In genomic region chrX:24241822-24242648, GRCh38 we compare ENCODE assay signal across 8 cellular contexts.
DNase-seq lines count a peak whose midpoint lies in the region; ATAC-seq and TF ChIP-seq lines count a peak whose summit lies in the region.

No MANE protein-coding gene starts in this region.

- H3K36me3 Mint-ChIP-seq in chondrocyte (ENCODE audit: low read depth): no peaks in the 10 kb centered on the region
- H3K36me3 Mint-ChIP-seq in memory B cell: no peaks in the 10 kb centered on the region
- no peaks in the 10 kb centered on the region for H3K36me3 Mint-ChIP-seq in activated naive CD8-positive, alpha-beta T cell treated with anti-CD3 and anti-CD28 coated beads, Interleukin-2, amount 50 U/mL, for 24 hours (ENCODE audit: low read depth)
- H3K36me3 Mint-ChIP-seq in endothelial cell (ENCODE audit: low read depth, unreplicated experiment): no peaks in the 10 kb centered on the region

- H3K27me3 Mint-ChIP-seq in chondrocyte (ENCODE audit: low read depth): no peaks in the 10 kb centered on the region
- no peaks in the 10 kb centered on the region for H3K27me3 Mint-ChIP-seq in memory B cell
- H3K27me3 Mint-ChIP-seq in activated naive CD8-positive, alpha-beta T cell treated with anti-CD3 and anti-CD28 coated beads, Interleukin-2, amount 50 U/mL, for 24 hours: peaks cover 2% of the 10 kb centered on the region
- peaks cover 4% of the 10 kb centered on the region for H3K27me3 Mint-ChIP-seq in endothelial cell (ENCODE audit: unreplicated experiment)

- DNase-seq in stimulated activated naive CD4-positive, alpha-beta T cell (lab: John Stamatoyannopoulos, UW): peak in 4 of 6 experiments; percentile 1 to 21 (median 10)
- DNase-seq in stimulated activated naive CD4-positive, alpha-beta T cell treated with Interleukin-2 at 50 U/mL for 16 hours (lab: John Stamatoyannopoulos, UW): no peak
- DNase-seq in NCI-H2227 treated with DMSO at 0.1 percent for 48 hours (lab: John Stamatoyannopoulos, UW) (peak; percentile 14), chondrocyte (ENCODE audit: low spot score) (no peak), memory B cell (ENCODE audit: low spot score in 2 of 2) (no peak), endothelial cell (ENCODE audit: low spot score) (no peak)
- no peak for DNase-seq in activated naive CD8-positive, alpha-beta T cell treated with anti-CD3 and anti-CD28 coated beads, Interleukin-2, amount 50 U/mL, for 24 hours

- H3K27ac Mint-ChIP-seq in chondrocyte (ENCODE audit: unreplicated experiment) (peak overlapping the region; percentile 91), memory B cell (no peak overlapping the region), endothelial cell (ENCODE audit: unreplicated experiment) (no peak overlapping the region)
- H3K27ac Mint-ChIP-seq in activated naive CD8-positive, alpha-beta T cell treated with anti-CD3 and anti-CD28 coated beads, Interleukin-2, amount 50 U/mL, for 24 hours: no peak overlapping the region

- H3K4me3 Mint-ChIP-seq in chondrocyte (ENCODE audit: unreplicated experiment): peak overlapping the region; percentile 36
- no peak overlapping the region for H3K4me3 Mint-ChIP-seq in memory B cell
- no peak overlapping the region for H3K4me3 Mint-ChIP-seq in activated naive CD8-positive, alpha-beta T cell treated with anti-CD3 and anti-CD28 coated beads, Interleukin-2, amount 50 U/mL, for 24 hours
- H3K4me3 Mint-ChIP-seq in endothelial cell (ENCODE audit: unreplicated experiment): no peak overlapping the region

- no peaks in the 10 kb centered on the region for H3K9me3 Mint-ChIP-seq in chondrocyte (ENCODE audit: low read depth)
- no peaks in the 10 kb centered on the region for H3K9me3 Mint-ChIP-seq in memory B cell
- H3K9me3 Mint-ChIP-seq in activated naive CD8-positive, alpha-beta T cell treated with anti-CD3 and anti-CD28 coated beads, Interleukin-2, amount 50 U/mL, for 24 hours: no peaks in the 10 kb centered on the region
- no peaks in the 10 kb centered on the region for H3K9me3 Mint-ChIP-seq in endothelial cell (ENCODE audit: unreplicated experiment)

- H3K4me1 Mint-ChIP-seq in chondrocyte (ENCODE audit: low read depth) (peaks cover 41% of the 10 kb centered on the region), memory B cell (peaks cover 11% of the 10 kb centered on the region), endothelial cell (ENCODE audit: unreplicated experiment) (peaks cover 20% of the 10 kb centered on the region)
- H3K4me1 Mint-ChIP-seq in activated naive CD8-positive, alpha-beta T cell treated with anti-CD3 and anti-CD28 coated beads, Interleukin-2, amount 50 U/mL, for 24 hours: peaks cover 9% of the 10 kb centered on the region

- ATAC-seq in HG02610 (IDR thresholded peaks at IDR 0.05; ENCODE audit: unreplicated experiment): peak; percentile 23
- peak; percentile 31 for ATAC-seq in memory B cell (ENCODE audit: low read depth)
- no peak for ATAC-seq in activated naive CD8-positive, alpha-beta T cell treated with anti-CD3 and anti-CD28 coated beads, Interleukin-2, amount 50 U/mL, for 24 hours

- TF ChIP-seq CTCF in chondrocyte (IDR thresholded peaks at IDR 0.05) (peak; percentile 86), endothelial cell (IDR thresholded peaks at IDR 0.05; ENCODE audit: unreplicated experiment) (no peak)

Comparison
In these comparisons a context has a peak if more than half of its experiments do, and no peak if none do; other contexts are left out.
1. DNase-seq: peak in stimulated activated naive CD4-positive, alpha-beta T cell (4 of 6) and NCI-H2227 treated with DMSO at 0.1 percent for 48 hours (single experiment); none in stimulated activated naive CD4-positive, alpha-beta T cell treated with Interleukin-2 at 50 U/mL for 16 hours (single experiment), chondrocyte (single experiment), memory B cell (0 of 2), activated naive CD8-positive, alpha-beta T cell treated with anti-CD3 and anti-CD28 coated beads, Interleukin-2, amount 50 U/mL, for 24 hours (single experiment) and endothelial cell (single experiment).